Comparison of ENCODE assay signal across 21 cellular contexts in genomic region chr5:16619136-16619535, GRCh38. TPM values are rescaled to one million over a fixed set of nuclear protein-coding genes. Genes with fewer than 3 reads are reported as not detected.
DNase-seq lines count a peak whose midpoint lies in the region; ATAC-seq lines count a peak whose summit lies in the region.
"Had no signal": no experiment of that assay in that cellular context is flagged by ENCODE, and none has a peak within 500 bp of the region (broad histone marks: within the 10 kb centered on the region; RNA-seq: fewer than 3 reads in every experiment).

No MANE protein-coding gene starts in this region.

- H3K9me3 ChIP-seq in BLaER1 treated with 17β-estradiol and CSF1 and Interleukin-3, amounts not matched to agents 10 nM and 100 nM (replicated peaks in 1 of 11): peaks cover 0 to 10% (median 0%) of the 10 kb centered on the region in 11 experiments; a peak in 2 of 22 replicates
- H3K9me3 ChIP-seq: HAP-1, Peyer's patch, SJSA1 had no signal

- H3K27me3 ChIP-seq in BLaER1 treated with 17β-estradiol and CSF1 and Interleukin-3, amounts not matched to agents 10 nM and 100 nM: peaks cover 0 to 33% (median 0%) of the 10 kb centered on the region in 11 experiments; a peak in 4 of 22 replicates
- H3K27me3 ChIP-seq: Peyer's patch had no signal

- H3K27ac Mint-ChIP-seq in effector memory CD8-positive, alpha-beta T cell: no peak overlapping the region
- H3K27ac Mint-ChIP-seq in stimulated activated memory B cell treated with anti-CD40 and anti-IgM and Interleukin-4, amounts not matched to agents 10 μg/mL and 1 μg/mL and 100 μg/mL, for 72 hours: no peak overlapping the region
- H3K27ac Mint-ChIP-seq: CD8-positive, alpha-beta memory T cell had no signal

- H4K20me1 ChIP-seq in BLaER1 treated with 17β-estradiol and CSF1 and Interleukin-3, amounts not matched to agents 10 nM and 100 nM: no peaks in the 10 kb centered on the region

- H3K36me3 ChIP-seq in BLaER1 treated with 17β-estradiol and CSF1 and Interleukin-3, amounts not matched to agents 10 nM and 100 nM: no peaks in the 10 kb centered on the region; a peak in 1 of 22 replicates
- H3K36me3 ChIP-seq: HAP-1, Peyer's patch, SJSA1 had no signal

- H3K9ac ChIP-seq in BLaER1 treated with 17β-estradiol and CSF1 and Interleukin-3, amounts not matched to agents 10 nM and 100 nM: no peak overlapping the region

- ATAC-seq in GM21619 (IDR thresholded peaks at IDR 0.05; ENCODE audit: unreplicated experiment): peak; percentile 26
- peak; percentile 29 for ATAC-seq in HG03460 (IDR thresholded peaks at IDR 0.05; ENCODE audit: unreplicated experiment)
- ATAC-seq in effector memory CD8-positive, alpha-beta T cell (replicated peaks): no peak
- no peak for ATAC-seq in stimulated activated memory B cell treated with anti-CD40 and anti-IgM and Interleukin-4, amounts not matched to agents 10 μg/mL and 1 μg/mL and 100 μg/mL, for 72 hours

- no peak overlapping the region for H3K4me3 ChIP-seq in BLaER1 treated with 17β-estradiol and CSF1 and Interleukin-3, amounts not matched to agents 10 nM and 100 nM
- H3K4me3 ChIP-seq: HAP-1, Peyer's patch, SJSA1 had no signal

- no peaks in the 10 kb centered on the region for H3K9me3 Mint-ChIP-seq in effector memory CD8-positive, alpha-beta T cell
- no peaks in the 10 kb centered on the region for H3K9me3 Mint-ChIP-seq in stimulated activated memory B cell treated with anti-CD40 and anti-IgM and Interleukin-4, amounts not matched to agents 10 μg/mL and 1 μg/mL and 100 μg/mL, for 72 hours
- H3K9me3 Mint-ChIP-seq: CD8-positive, alpha-beta memory T cell had no signal

- peak overlapping the region in 6 of 11 experiments; percentile 97 to 99 (median 98); a peak in 8 of 22 replicates for H3K4me2 ChIP-seq in BLaER1 treated with 17β-estradiol and CSF1 and Interleukin-3, amounts not matched to agents 10 nM and 100 nM

- H3K4me1 Mint-ChIP-seq in effector memory CD8-positive, alpha-beta T cell (ENCODE audit: low read depth in 2 of 2): peaks cover 10 to 12% of the 10 kb centered on the region in 2 donors
- peaks cover 10% of the 10 kb centered on the region for H3K4me1 Mint-ChIP-seq in stimulated activated memory B cell treated with anti-CD40 and anti-IgM and Interleukin-4, amounts not matched to agents 10 μg/mL and 1 μg/mL and 100 μg/mL, for 72 hours

- H3K27me3 Mint-ChIP-seq in effector memory CD8-positive, alpha-beta T cell: no peaks in the 10 kb centered on the region
- H3K27me3 Mint-ChIP-seq in stimulated activated memory B cell treated with anti-CD40 and anti-IgM and Interleukin-4, amounts not matched to agents 10 μg/mL and 1 μg/mL and 100 μg/mL, for 72 hours: no peaks in the 10 kb centered on the region
- H3K27me3 Mint-ChIP-seq: CD8-positive, alpha-beta memory T cell had no signal

- DNase-seq in myocyte (ENCODE audit: low read depth): peak; percentile 16
- DNase-seq in effector memory CD8-positive, alpha-beta T cell: no peak
- no peak for DNase-seq in dermis blood vessel endothelial cell
- no peak for DNase-seq in GF-D8 (lab: John Stamatoyannopoulos, UW)
- DNase-seq: CD8-positive, alpha-beta memory T cell; DMS53; EL; MM.1S; NCI-H1092; NCI-H146; NCI-H2081; NCI-H2171 treated with DMSO at 0.1 percent for 48 hours; NCI-H446; NCI-H526 treated with DMSO at 0.1 percent for 48 hours; Peyer's patch had no signal

- no peak overlapping the region for H3K4me3 Mint-ChIP-seq in effector memory CD8-positive, alpha-beta T cell
- no peak overlapping the region for H3K4me3 Mint-ChIP-seq in stimulated activated memory B cell treated with anti-CD40 and anti-IgM and Interleukin-4, amounts not matched to agents 10 μg/mL and 1 μg/mL and 100 μg/mL, for 72 hours
- H3K4me3 Mint-ChIP-seq: CD8-positive, alpha-beta memory T cell had no signal

- peaks cover 10% of the 10 kb centered on the region for H3K36me3 Mint-ChIP-seq in effector memory CD8-positive, alpha-beta T cell (ENCODE audit: insufficient read depth)
- H3K36me3 Mint-ChIP-seq in stimulated activated memory B cell treated with anti-CD40 and anti-IgM and Interleukin-4, amounts not matched to agents 10 μg/mL and 1 μg/mL and 100 μg/mL, for 72 hours: no peaks in the 10 kb centered on the region

- no peak overlapping the region for H3K27ac ChIP-seq in BLaER1 treated with 17β-estradiol and CSF1 and Interleukin-3, amounts not matched to agents 10 nM and 100 nM
- H3K27ac ChIP-seq: Peyer's patch, SJSA1 had no signal

- peaks cover 30 to 48% (median 39%) of the 10 kb centered on the region in 10 experiments for H3K4me1 ChIP-seq in BLaER1 treated with 17β-estradiol and CSF1 and Interleukin-3, amounts not matched to agents 10 nM and 100 nM

RNA-seq across cellular contexts. Expression of gene RETREG1, which starts 2.3 kb away (rescaled TPM):
- 11.3 and 17.3 TPM in 2 replicates for total RNA-seq in myocyte
- polyA plus RNA-seq in myocyte (2012): 8.1 TPM
- total RNA-seq in dermis blood vessel endothelial cell: 0.19 and 0.51 TPM in 2 replicates

Comparison
In these comparisons a context has a peak if more than half of its experiments do, and no peak if none do; other contexts are left out.
1. ATAC-seq: peak in GM21619 (single experiment) and HG03460 (single experiment); none in effector memory CD8-positive, alpha-beta T cell (single experiment) and stimulated activated memory B cell treated with anti-CD40 and anti-IgM and Interleukin-4, amounts not matched to agents 10 μg/mL and 1 μg/mL and 100 μg/mL, for 72 hours (single experiment).